ENCODE assay signal across 20 cellular contexts in the genomic region with DNA sequence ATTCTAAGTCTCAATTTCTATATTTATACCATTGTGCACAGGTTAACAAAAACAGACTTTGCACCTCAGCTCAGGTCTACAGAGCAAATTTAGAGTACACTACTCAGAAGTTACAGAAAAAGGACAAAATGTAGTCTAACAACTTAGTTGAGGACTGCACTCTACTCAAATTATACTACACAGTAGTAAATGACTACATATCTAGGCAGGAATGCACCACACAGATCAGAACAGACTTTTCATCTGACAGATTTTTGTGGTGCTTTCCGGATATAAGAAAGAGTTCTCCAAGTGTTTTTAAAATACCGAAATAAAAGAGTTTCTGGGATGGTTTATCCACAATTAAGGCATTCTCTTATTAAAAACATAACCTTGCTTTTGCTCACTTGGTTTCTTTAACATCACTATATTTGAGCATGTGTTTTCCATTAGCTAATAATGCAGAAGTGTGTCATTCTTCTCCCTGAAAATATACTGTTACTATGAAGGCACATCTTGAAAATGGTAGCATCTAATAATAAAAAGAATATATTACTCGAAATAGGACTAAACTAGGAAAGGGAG.
DNase-seq lines count a peak whose midpoint lies in the region; ATAC-seq lines count a peak whose summit lies in the region.
"Had no signal": no experiment of that assay in that cellular context is flagged by ENCODE, and none has a peak within 500 bp of the region (broad histone marks: within the 10 kb centered on the region; RNA-seq: fewer than 3 reads in every experiment).

No MANE protein-coding gene starts in this region.

- H3K9me3 ChIP-seq in adipocyte (ENCODE audit: control insufficient read depth, low read length): no peaks in the 10 kb centered on the region
- H3K9me3 ChIP-seq: A549, BLaER1 had no signal

- ATAC-seq in GM18519 (IDR thresholded peaks at IDR 0.05; ENCODE audit: low FRiP score, unreplicated experiment): no peak
- ATAC-seq: A549 had no signal

- no peak overlapping the region for H3K4me3 ChIP-seq in adipocyte (ENCODE audit: low read length)
- H3K4me3 ChIP-seq: A549, BLaER1 had no signal

- no peaks in the 10 kb centered on the region for H3K27me3 ChIP-seq in adipocyte (replicated peaks; ENCODE audit: control insufficient read depth, insufficient read depth, low read length)
- H3K27me3 ChIP-seq: BLaER1 had no signal

- no peak overlapping the region for H3K9ac ChIP-seq in adipocyte (ENCODE audit: low read length)
- H3K9ac ChIP-seq: BLaER1 had no signal

- H3K4me1 ChIP-seq in adipocyte (ENCODE audit: control insufficient read depth, insufficient read depth, low read length): no peaks in the 10 kb centered on the region
- H3K4me1 ChIP-seq: A549, BLaER1 had no signal

- DNase-seq in GM03348 (ENCODE audit: low spot score) (peak; percentile 39), adipocyte (ENCODE audit: low read depth) (peak; percentile 56), fibroblast of peridontal ligament (ENCODE audit: extremely low read depth) (peak; percentile 70), superior temporal gyrus (ENCODE audit: extremely low spot score) (peak; percentile 5), AG08395 (ENCODE audit: low spot score) (no peak), epidermal melanocyte (ENCODE audit: insufficient read length, low spot score) (no peak)
- DNase-seq: CD4-positive, alpha-beta T cell; COR-L47; DMS 273 treated with DMSO at 0.1 percent for 48 hours; DND-41; MV-4-11; NCI-H1105 treated with DMSO at 0.1 percent for 48 hours; NCI-H2029 treated with DMSO at 0.1 percent for 48 hours; NCI-H226; NCI-H510A treated with DMSO at 0.1 percent for 48 hours; NCI-H748 treated with DMSO at 0.1 percent for 48 hours; SHP77 treated with DMSO at 0.1 percent for 48 hours had no signal

- H3K36me3 ChIP-seq in adipocyte (ENCODE audit: control insufficient read depth, insufficient read depth, low read length, severe bottlenecking): no peaks in the 10 kb centered on the region
- H3K36me3 ChIP-seq: BLaER1 had no signal

Comparison
In these comparisons a context has a peak if more than half of its experiments do, and no peak if none do; other contexts are left out.
1. DNase-seq: peak in GM03348 (single experiment), adipocyte (single experiment), fibroblast of peridontal ligament (single experiment) and superior temporal gyrus (single experiment); none in AG08395 (single experiment) and epidermal melanocyte (single experiment).